In genomic region chr11:35165416-35166368, GRCh38 we compare ENCODE assay signal across 8 cellular contexts. TPM values are rescaled to one million over a fixed set of nuclear protein-coding genes. Genes with fewer than 3 reads are reported as not detected.
DNase-seq lines count a peak whose midpoint lies in the region; ATAC-seq and TF ChIP-seq lines count a peak whose summit lies in the region.

No MANE protein-coding gene starts in this region.

- CTCF ChIA-PET in CD8-positive, alpha-beta memory T cell (lab: Charles Lee): interaction anchor here (0.9 to 9.6 kb wide), 10 partner anchors 10 to 140 kb away, joined by 3 to 111 read pairs (median 7); partner anchors contain the start of gene CD44

- H3K36me3 ChIP-seq in CD8-positive, alpha-beta memory T cell (ENCODE audit: insufficient read depth, low read length): no peaks in the 10 kb centered on the region
- no peaks in the 10 kb centered on the region for H3K36me3 ChIP-seq in smooth muscle cell (ENCODE audit: low read depth)

- peaks cover 98 to 100% (median 100%) of the 10 kb centered on the region in 3 donors for H3K4me1 Mint-ChIP-seq in CD8-positive, alpha-beta memory T cell
- H3K4me1 Mint-ChIP-seq in progenitor cell of endocrine pancreas (ENCODE audit: low read depth): peaks cover 5% of the 10 kb centered on the region

- ATAC-seq in GM21423 (IDR thresholded peaks at IDR 0.05; ENCODE audit: unreplicated experiment): peak; percentile 77

- peaks cover 18% of the 10 kb centered on the region for H4K20me1 ChIP-seq in smooth muscle cell (ENCODE audit: low read depth)

- peaks cover 97% of the 10 kb centered on the region for H3K4me1 ChIP-seq in CD8-positive, alpha-beta memory T cell (ENCODE audit: insufficient read depth, low read length)
- peaks cover 22% of the 10 kb centered on the region for H3K4me1 ChIP-seq in smooth muscle cell (ENCODE audit: low read depth)

- 38% methylated on average over 8 of the region's 8 CpGs for WGBS in smooth muscle cell (ENCODE audit: low lambda C conversion rate)

- H3K9me3 Mint-ChIP-seq in CD8-positive, alpha-beta memory T cell: peaks cover 0 to 2% (median 0%) of the 10 kb centered on the region in 5 donors
- no peaks in the 10 kb centered on the region for H3K9me3 Mint-ChIP-seq in progenitor cell of endocrine pancreas (ENCODE audit: low read depth)

- peak; percentile 78 to 99 (median 96) for DNase-seq in CD8-positive, alpha-beta memory T cell
- DNase-seq in Jurkat, Clone E6-1 (ENCODE audit: low read depth, low spot score): peak; percentile 99
- peak; percentile 69 to 71 for DNase-seq in activated CD4-positive, alpha-beta T cell treated with anti-CD3 and anti-CD28 coated beads, Interleukin-2, amount 50 U/mL, for 4 hours
- DNase-seq in epithelial cell of prostate (ENCODE audit: low read depth, low spot score): no peak
- no peak for DNase-seq in smooth muscle cell (lab: John Stamatoyannopoulos, UW; ENCODE audit: unreplicated experiment)
- DNase-seq in progenitor cell of endocrine pancreas (ENCODE audit: low spot score, unreplicated experiment): no peak
- no peak for DNase-seq in head of caudate nucleus

- H3K27ac ChIP-seq in CD8-positive, alpha-beta memory T cell (ENCODE audit: low read depth, low read length): peak overlapping the region; percentile 96
- peak overlapping the region; percentile 95 for H3K27ac ChIP-seq in epithelial cell of prostate
- peak overlapping the region; percentile 96 for H3K27ac ChIP-seq in smooth muscle cell (ENCODE audit: low read depth)

- H2AFZ ChIP-seq in smooth muscle cell (ENCODE audit: low read depth): no peak overlapping the region

- H3K9me3 ChIP-seq in CD8-positive, alpha-beta memory T cell (ENCODE audit: low read length): no peaks in the 10 kb centered on the region
- H3K9me3 ChIP-seq in smooth muscle cell (replicated peaks; ENCODE audit: low read depth): no peaks in the 10 kb centered on the region

- peaks cover 0 to 65% (median 23%) of the 10 kb centered on the region in 3 donors for H3K36me3 Mint-ChIP-seq in CD8-positive, alpha-beta memory T cell
- H3K36me3 Mint-ChIP-seq in progenitor cell of endocrine pancreas (ENCODE audit: insufficient read depth): no peaks in the 10 kb centered on the region

- H3K4me3 Mint-ChIP-seq in CD8-positive, alpha-beta memory T cell: peak overlapping the region; percentile 58 to 91 (median 78)
- no peak overlapping the region for H3K4me3 Mint-ChIP-seq in progenitor cell of endocrine pancreas (ENCODE audit: low read depth)

- TF ChIP-seq CTCF in smooth muscle cell (IDR thresholded peaks at IDR 0.05; ENCODE audit: borderline replicate concordance, insufficient read depth, poor library complexity, severe bottlenecking): no peak
- TF ChIP-seq CTCF in progenitor cell of endocrine pancreas (IDR thresholded peaks at IDR 0.05; ENCODE audit: unreplicated experiment): no peak

- H3K4me3 ChIP-seq in CD8-positive, alpha-beta memory T cell (ENCODE audit: low read length): peak overlapping the region; percentile 51
- peak overlapping the region; percentile 41 for H3K4me3 ChIP-seq in Jurkat, Clone E6-1 (ENCODE audit: low read length)
- no peak overlapping the region for H3K4me3 ChIP-seq in smooth muscle cell

- intact Hi-C loops in head of caudate nucleus (cut with DNase I): no loop called here

- H3K27ac Mint-ChIP-seq in CD8-positive, alpha-beta memory T cell: peak overlapping the region; percentile 96 to 100 (median 100)
- H3K27ac Mint-ChIP-seq in progenitor cell of endocrine pancreas: no peak overlapping the region

- H3K27me3 Mint-ChIP-seq in CD8-positive, alpha-beta memory T cell: peaks cover 0 to 2% of the 10 kb centered on the region in 2 donors
- H3K27me3 Mint-ChIP-seq in progenitor cell of endocrine pancreas: peaks cover 69% of the 10 kb centered on the region

- no peaks in the 10 kb centered on the region for H3K27me3 ChIP-seq in CD8-positive, alpha-beta memory T cell (ENCODE audit: insufficient read depth, low read length, poor library complexity, severe bottlenecking)
- H3K27me3 ChIP-seq in smooth muscle cell (ENCODE audit: low read depth): no peaks in the 10 kb centered on the region

- peak overlapping the region; percentile 36 for H3K9ac ChIP-seq in smooth muscle cell (ENCODE audit: low read depth)

- peaks cover 10% of the 10 kb centered on the region for H3K79me2 ChIP-seq in smooth muscle cell (ENCODE audit: low read depth)

- POLR2A ChIA-PET in CD8-positive, alpha-beta memory T cell (lab: Charles Lee): interaction anchor here (0.6 to 4.3 kb wide), 13 partner anchors 10 to 154 kb away, joined by 3 to 43 read pairs (median 4); partner anchors contain the start of gene CD44

- peaks cover 3% of the 10 kb centered on the region for H3F3A ChIP-seq in smooth muscle cell (ENCODE audit: low read depth)

- H3K4me2 ChIP-seq in smooth muscle cell: peak overlapping the region; percentile 58

RNA-seq across cellular contexts. Expression of gene CD44, which starts 26.7 kb away (rescaled TPM):
- total RNA-seq in CD8-positive, alpha-beta memory T cell: 100 to 1,000 TPM; 510 to 534 TPM
- 338 TPM for polyA plus RNA-seq in CD8-positive, alpha-beta memory T cell
- not detected for polyA plus RNA-seq in Jurkat, Clone E6-1 (2012; ENCODE audit: insufficient read depth, insufficient read length)
- 143 and 248 TPM in 2 replicates for total RNA-seq in smooth muscle cell
- polyA plus RNA-seq in smooth muscle cell: 116 and 174 TPM in 2 replicates
- 1.9 and 3.8 TPM in 2 replicates for total RNA-seq in progenitor cell of endocrine pancreas

Comparison
In these comparisons a context has a peak if more than half of its experiments do, and no peak if none do; other contexts are left out.
1. DNase-seq: peak in CD8-positive, alpha-beta memory T cell (5 of 5), Jurkat, Clone E6-1 (single experiment) and activated CD4-positive, alpha-beta T cell treated with anti-CD3 and anti-CD28 coated beads, Interleukin-2, amount 50 U/mL, for 4 hours (2 of 2); none in epithelial cell of prostate (single experiment), smooth muscle cell (single experiment), progenitor cell of endocrine pancreas (single experiment) and head of caudate nucleus (0 of 42).
2. RNA of gene CD44, which starts 26.7 kb away (total RNA-seq): 510 to 534 TPM in CD8-positive, alpha-beta memory T cell and 143 to 248 TPM in smooth muscle cell; 1.9 to 3.8 TPM in progenitor cell of endocrine pancreas; every median in the first group is over 10 times any median in the second.
3. Peak in every context shown above with its lines, with median percentiles within 50 percentile points of each other: H3K27ac ChIP-seq.